Comparison of ENCODE assay signal across 10 cellular contexts in genomic region chr12:23127701-23128100, GRCh38.
"Had no signal": no experiment of that assay in that cellular context is flagged by ENCODE, and none has a peak within 500 bp of the region (broad histone marks: within the 10 kb centered on the region; RNA-seq: fewer than 3 reads in every experiment).

No MANE protein-coding gene starts in this region.

- H3K4me3 Mint-ChIP-seq: HFFc6, IgD-negative memory B cell had no signal

- H3K4me3 ChIP-seq: HAP-1 had no signal

- H3K36me3 Mint-ChIP-seq: IgD-negative memory B cell had no signal

- H3K27ac Mint-ChIP-seq: HFFc6, IgD-negative memory B cell had no signal

- DNase-seq: GOT3, HFFc6, Kasumi-1, KG1 had no signal

- H3K36me3 ChIP-seq: HAP-1 had no signal

- FAIRE-seq: H54, HepG2, HTR-8/SVneo had no signal

- H3K9me3 Mint-ChIP-seq: IgD-negative memory B cell had no signal

- H3K4me1 Mint-ChIP-seq: IgD-negative memory B cell had no signal

- H3K9me3 ChIP-seq: HAP-1 had no signal

- ATAC-seq: HCT116, HepG2 had no signal
